In genomic region chr5:73126957-73127356, GRCh38 we compare ENCODE assay signal across 36 cellular contexts. TPM values are rescaled to one million over a fixed set of nuclear protein-coding genes. Genes with fewer than 3 reads are reported as not detected.
"Had no signal": no experiment of that assay in that cellular context is flagged by ENCODE, and none has a peak within 500 bp of the region (broad histone marks: within the 10 kb centered on the region; RNA-seq: fewer than 3 reads in every experiment).

No MANE protein-coding gene starts in this region.

- H3K36me3 ChIP-seq: gastroesophageal sphincter, left ventricle myocardium inferior, neural progenitor cell, sigmoid colon, upper lobe of left lung, vagina had no signal

- ATAC-seq: activated CD8-positive, alpha-beta T cell treated with anti-CD3 and anti-CD28 coated beads for 36 hours; activated T-cell treated with anti-CD3 and anti-CD28 coated beads, Interleukin-2, amount 50 U/mL, for 4 hours; activated T-helper 17 cell treated with anti-CD3 and anti-CD28 coated beads, Interleukin-2, amount 50 U/mL, for 72 hours; gastroesophageal sphincter; natural killer cell; psoas muscle; stimulated activated memory B cell treated with anti-CD40 and anti-IgM and Interleukin-4, amounts not matched to agents 10 μg/mL and 1 μg/mL and 100 μg/mL, for 72 hours; stimulated activated naive CD8-positive, alpha-beta T cell treated with anti-CD3 and anti-CD28 coated beads, Interleukin-15, amount 100 ng/mL, for 72 hours had no signal

- H3K4me3 ChIP-seq: gastroesophageal sphincter, hepatocyte, left ventricle myocardium inferior, lung, neural progenitor cell, psoas muscle, sigmoid colon, thyroid gland, upper lobe of left lung, vagina had no signal

- H3K27me3 ChIP-seq: brain microvascular endothelial cell, thyroid gland, upper lobe of left lung, vagina had no signal

- DNase-seq: activated CD4-positive, alpha-beta T cell treated with anti-CD3 and anti-CD28 coated beads for 1 hour; activated CD4-positive, alpha-beta T cell treated with anti-CD3 and anti-CD28 coated beads, Interleukin-2, amount 10 ng/mL, durations not matched to agents 7 days and 5 days; activated CD8-positive, alpha-beta T cell treated with anti-CD3 and anti-CD28 coated beads for 36 hours; activated gamma-delta T cell treated with Interleukin-2 at 50 U/mL for 16 hours; activated naive CD4-positive, alpha-beta T cell treated with anti-CD3 and anti-CD28 coated beads, Interleukin-2, amount 50 U/mL, for 16 hours; activated T-cell treated with anti-CD3 and anti-CD28 coated beads, Interleukin-2, amount 50 U/mL, for 4 hours; amniotic stem cell; brain microvascular endothelial cell; cortex of kidney; islet precursor cell; left ventricle myocardium inferior; mesendoderm; natural killer cell; psoas muscle; sigmoid colon; stimulated activated CD4-positive, alpha-beta T cell treated with anti-CD3 and anti-CD28 coated beads, Interleukin-4, amount 100 ng/mL, for 4 hours; stimulated activated CD8-positive, alpha-beta memory T cell treated with anti-CD3 and anti-CD28 coated beads, Interleukin-4, amount 100 ng/mL, for 48 hours; stimulated activated naive CD8-positive, alpha-beta T cell treated with anti-CD3 and anti-CD28 coated beads, Interleukin-15, amount 100 ng/mL, for 72 hours; thyroid gland; upper lobe of left lung had no signal

- H3K9me3 ChIP-seq: gastroesophageal sphincter, left ventricle myocardium inferior, psoas muscle, sigmoid colon, thyroid gland, upper lobe of left lung, vagina had no signal

- H3K27ac ChIP-seq: brain microvascular endothelial cell, gastroesophageal sphincter, hepatocyte, left ventricle myocardium inferior, neural progenitor cell, parathyroid adenoma, psoas muscle, sigmoid colon, thyroid gland, upper lobe of left lung, vagina had no signal

- H3K4me1 ChIP-seq: gastroesophageal sphincter, left ventricle myocardium inferior, neural progenitor cell, parathyroid adenoma, psoas muscle, sigmoid colon, upper lobe of left lung, vagina had no signal

RNA-seq across cellular contexts. Expression of gene TMEM171, which starts 6.6 kb away (rescaled TPM):
- total RNA-seq: activated CD4-positive, alpha-beta T cell treated with anti-CD3 and anti-CD28 coated beads, Interleukin-2, amount 10 ng/mL, durations not matched to agents 7 days and 5 days; activated CD8-positive, alpha-beta T cell treated with anti-CD3 and anti-CD28 coated beads for 36 hours; activated T-helper 17 cell treated with anti-CD3 and anti-CD28 coated beads, Interleukin-2, amount 50 U/mL, for 72 hours; cardiac septum; left ventricle myocardium inferior; mononuclear cell; sigmoid colon; vagina had no signal

RNA-seq across cellular contexts. Expression of gene TMEM174, which starts 46.0 kb away (rescaled TPM):
- total RNA-seq: activated CD4-positive, alpha-beta T cell treated with anti-CD3 and anti-CD28 coated beads, Interleukin-2, amount 10 ng/mL, durations not matched to agents 7 days and 5 days; activated CD8-positive, alpha-beta T cell treated with anti-CD3 and anti-CD28 coated beads for 36 hours; activated T-cell treated with anti-CD3 and anti-CD28 coated beads, Interleukin-2, amount 50 U/mL, for 4 hours; activated T-helper 17 cell treated with anti-CD3 and anti-CD28 coated beads, Interleukin-2, amount 50 U/mL, for 72 hours; astrocyte; cardiac septum; chondrocyte; endothelial cell of umbilical vein; fibroblast of lung; fibroblast of villous mesenchyme; gastroesophageal sphincter; hepatocyte; left ventricle myocardium inferior; lung; mononuclear cell; natural killer cell; occipital lobe; psoas muscle; sigmoid colon; upper lobe of left lung; vagina had no signal
